ENCODE assay signal across 16 cellular contexts in genomic region chr4:156875697-156876096, GRCh38.
DNase-seq lines count a peak whose midpoint lies in the region; TF ChIP-seq lines count a peak whose summit lies in the region.
"Had no signal": no experiment of that assay in that cellular context is flagged by ENCODE, and none has a peak within 500 bp of the region (broad histone marks: within the 10 kb centered on the region; RNA-seq: fewer than 3 reads in every experiment).

No MANE protein-coding gene starts in this region.

- no peaks in the 10 kb centered on the region for H3K23me2 ChIP-seq in H9 (ENCODE audit: insufficient read length, low read depth, low read length, poor library complexity, severe bottlenecking)

- H3K27me3 ChIP-seq in H9 (ENCODE audit: insufficient read depth, low read length) = no peaks in the 10 kb centered on the region
- H3K27me3 ChIP-seq in smooth muscle cell (ENCODE audit: low read depth) = no peaks in the 10 kb centered on the region
- H3K27me3 ChIP-seq: BLaER1 treated with 17β-estradiol and CSF1 and Interleukin-3, amounts not matched to agents 10 nM and 100 nM had no signal

- no peak overlapping the region for H2BK5ac ChIP-seq in H9 (ENCODE audit: insufficient read length, low read length)

- no peak overlapping the region for H3K4ac ChIP-seq in H9 (ENCODE audit: low read depth, low read length)

- H3K27ac Mint-ChIP-seq in H9 (peak overlapping the region in 2 of 3 experiments; percentile 59 to 62; a peak in 2 of 7 replicates), mesothelial cell of epicardium (peak overlapping the region; percentile 51)
- no peak overlapping the region for H3K27ac Mint-ChIP-seq in activated CD4-positive, alpha-beta memory T cell treated with anti-CD3 and anti-CD28 coated beads, Interleukin-2, amount 10 ng/mL, durations not matched to agents 7 days and 5 days
- H3K27ac Mint-ChIP-seq: B cell; CD8-positive, alpha-beta T cell had no signal

- no peak overlapping the region for H2AFZ ChIP-seq in H9 (ENCODE audit: low read length)
- H2AFZ ChIP-seq in smooth muscle cell (ENCODE audit: low read depth) = no peak overlapping the region

- H3T11ph ChIP-seq in H9 (ENCODE audit: low read length) = no peak overlapping the region

- no peak overlapping the region for H3K4me3 ChIP-seq in smooth muscle cell
- H3K4me3 ChIP-seq: BLaER1 treated with 17β-estradiol and CSF1 and Interleukin-3, amounts not matched to agents 10 nM and 100 nM; GM12878; HAP-1 had no signal

- no peak overlapping the region for H3K4me3 Mint-ChIP-seq in H9
- H3K4me3 Mint-ChIP-seq in mesothelial cell of epicardium = no peak overlapping the region
- H3K4me3 Mint-ChIP-seq in activated CD4-positive, alpha-beta memory T cell treated with anti-CD3 and anti-CD28 coated beads, Interleukin-2, amount 10 ng/mL, durations not matched to agents 7 days and 5 days = no peak overlapping the region
- H3K4me3 Mint-ChIP-seq: B cell; CD8-positive, alpha-beta T cell had no signal

- H3K79me2 ChIP-seq in H9 (ENCODE audit: insufficient read depth, low read length) (no peaks in the 10 kb centered on the region), smooth muscle cell (ENCODE audit: low read depth) (peaks cover 84% of the 10 kb centered on the region)

- peaks cover 6% of the 10 kb centered on the region for H3F3A ChIP-seq in smooth muscle cell (ENCODE audit: low read depth)

- H4K20me1 ChIP-seq in H9 (ENCODE audit: control insufficient read depth, insufficient read depth, insufficient read length) (no peaks in the 10 kb centered on the region), smooth muscle cell (ENCODE audit: low read depth) (peaks cover 56% of the 10 kb centered on the region)
- H4K20me1 ChIP-seq: BLaER1 treated with 17β-estradiol and CSF1 and Interleukin-3, amounts not matched to agents 10 nM and 100 nM had no signal

- H3K23ac ChIP-seq in H9 (ENCODE audit: insufficient read length, low read depth, low read length) = no peak overlapping the region

- CTCF ChIA-PET in activated CD4-positive, alpha-beta memory T cell treated with anti-CD3 and anti-CD28 coated beads, Interleukin-2, amount 10 ng/mL, durations not matched to agents 7 days and 5 days (lab: Charles Lee) = no interaction called here

- no peaks in the 10 kb centered on the region for H3K79me1 ChIP-seq in H9 (ENCODE audit: insufficient read depth, low read depth, low read length, poor library complexity, severe bottlenecking)

- H3K36me3 Mint-ChIP-seq in H9 (ENCODE audit: insufficient read depth in 1 of 3, low read depth in 3 of 3) (no peaks in the 10 kb centered on the region), mesothelial cell of epicardium (peaks cover 6% of the 10 kb centered on the region)
- H3K36me3 Mint-ChIP-seq in activated CD4-positive, alpha-beta memory T cell treated with anti-CD3 and anti-CD28 coated beads, Interleukin-2, amount 10 ng/mL, durations not matched to agents 7 days and 5 days (ENCODE audit: low read depth) = no peaks in the 10 kb centered on the region
- H3K36me3 Mint-ChIP-seq: CD8-positive, alpha-beta T cell had no signal

- H3K4me2 ChIP-seq in H9 (ENCODE audit: insufficient read depth, insufficient read length, low read length) (no peak overlapping the region), smooth muscle cell (no peak overlapping the region)
- H3K4me2 ChIP-seq: BLaER1 treated with 17β-estradiol and CSF1 and Interleukin-3, amounts not matched to agents 10 nM and 100 nM had no signal

- H3K27me3 Mint-ChIP-seq in H9 (ENCODE audit: low read depth) (no peaks in the 10 kb centered on the region), mesothelial cell of epicardium (ENCODE audit: low read depth) (no peaks in the 10 kb centered on the region)
- H3K27me3 Mint-ChIP-seq in activated CD4-positive, alpha-beta memory T cell treated with anti-CD3 and anti-CD28 coated beads, Interleukin-2, amount 10 ng/mL, durations not matched to agents 7 days and 5 days = no peaks in the 10 kb centered on the region
- H3K27me3 Mint-ChIP-seq: B cell had no signal

- no peaks in the 10 kb centered on the region for H3K9me3 Mint-ChIP-seq in H9
- peaks cover 7% of the 10 kb centered on the region for H3K9me3 Mint-ChIP-seq in mesothelial cell of epicardium
- peaks cover 2% of the 10 kb centered on the region for H3K9me3 Mint-ChIP-seq in activated CD4-positive, alpha-beta memory T cell treated with anti-CD3 and anti-CD28 coated beads, Interleukin-2, amount 10 ng/mL, durations not matched to agents 7 days and 5 days

- DNase-seq in H9 = no peak
- peak; percentile 69 for DNase-seq in LHCN-M2 (ENCODE audit: low read depth)
- DNase-seq in mesothelial cell of epicardium (ENCODE audit: low spot score in 2 of 2, unreplicated experiment in 2 of 2) = no peak
- no peak for DNase-seq in smooth muscle cell (lab: John Stamatoyannopoulos, UW; ENCODE audit: unreplicated experiment)
- no peak for DNase-seq in activated T-cell treated with anti-CD3 and anti-CD28 coated beads for 4 hours
- DNase-seq in kidney glomerular epithelial cell (lab: John Stamatoyannopoulos, UW) = no peak
- DNase-seq in activated CD4-positive, alpha-beta memory T cell treated with anti-CD3 and anti-CD28 coated beads, Interleukin-2, amount 10 ng/mL, durations not matched to agents 7 days and 5 days = no peak
- DNase-seq: CD8-positive, alpha-beta T cell; DMS 273 treated with DMSO at 0.1 percent for 48 hours; DMS53; DND-41; EL had no signal

- no peak for TF ChIP-seq CTCF in H9 (conservative IDR thresholded peaks at IDR 0.05)
- no peak for TF ChIP-seq CTCF in mesothelial cell of epicardium (IDR thresholded peaks at IDR 0.05; ENCODE audit: unreplicated experiment)
- no peak for TF ChIP-seq CTCF in smooth muscle cell (IDR thresholded peaks at IDR 0.05; ENCODE audit: borderline replicate concordance, insufficient read depth, poor library complexity, severe bottlenecking)

- H3K4me1 ChIP-seq in H9 (ENCODE audit: insufficient read depth, low read length) (no peaks in the 10 kb centered on the region), smooth muscle cell (ENCODE audit: low read depth) (peaks cover 2% of the 10 kb centered on the region)
- H3K4me1 ChIP-seq: BLaER1 treated with 17β-estradiol and CSF1 and Interleukin-3, amounts not matched to agents 10 nM and 100 nM had no signal

- no peak overlapping the region for H2AK5ac ChIP-seq in H9 (ENCODE audit: insufficient read length, low read length)

- H3K18ac ChIP-seq in H9 (ENCODE audit: insufficient read length, low read depth, low read length) = no peak overlapping the region

- H4K5ac ChIP-seq in H9 (ENCODE audit: insufficient read length, low read depth, low read length) = no peak overlapping the region

- no peak overlapping the region for H2BK20ac ChIP-seq in H9 (ENCODE audit: low read depth, low read length, poor library complexity, severe bottlenecking)

- no peak overlapping the region for H2BK15ac ChIP-seq in H9 (ENCODE audit: low read depth, low read length)

- no peak overlapping the region for H3K14ac ChIP-seq in H9 (ENCODE audit: insufficient read depth, low read length)

- H3K27ac ChIP-seq in H9 (ENCODE audit: insufficient read length, low read depth, low read length) = no peak overlapping the region
- peak overlapping the region; percentile 6 for H3K27ac ChIP-seq in smooth muscle cell (ENCODE audit: low read depth)
- H3K27ac ChIP-seq: BLaER1 treated with 17β-estradiol and CSF1 and Interleukin-3, amounts not matched to agents 10 nM and 100 nM had no signal

- no peak overlapping the region for H2BK120ac ChIP-seq in H9 (ENCODE audit: low read depth, low read length, poor library complexity, severe bottlenecking)

- H4K8ac ChIP-seq in H9 (replicated peaks; ENCODE audit: insufficient read length, low read depth, low read length) = no peak overlapping the region

- no peak overlapping the region for H2BK12ac ChIP-seq in H9 (ENCODE audit: insufficient read length, low read depth, low read length)

- POLR2A ChIA-PET in activated CD4-positive, alpha-beta memory T cell treated with anti-CD3 and anti-CD28 coated beads, Interleukin-2, amount 10 ng/mL, durations not matched to agents 7 days and 5 days (lab: Charles Lee) = no interaction called here

- no peaks in the 10 kb centered on the region for H3K4me1 Mint-ChIP-seq in H9
- H3K4me1 Mint-ChIP-seq in mesothelial cell of epicardium = peaks cover 28% of the 10 kb centered on the region
- H3K4me1 Mint-ChIP-seq in activated CD4-positive, alpha-beta memory T cell treated with anti-CD3 and anti-CD28 coated beads, Interleukin-2, amount 10 ng/mL, durations not matched to agents 7 days and 5 days = no peaks in the 10 kb centered on the region
- H3K4me1 Mint-ChIP-seq: B cell had no signal

- no peak overlapping the region for H3K9ac ChIP-seq in H9 (ENCODE audit: extremely low read depth, insufficient read length, low read length)
- no peak overlapping the region for H3K9ac ChIP-seq in smooth muscle cell (ENCODE audit: low read depth)
- H3K9ac ChIP-seq: BLaER1 treated with 17β-estradiol and CSF1 and Interleukin-3, amounts not matched to agents 10 nM and 100 nM had no signal

- H3K56ac ChIP-seq in H9 (ENCODE audit: insufficient read length, low read depth, low read length) = no peak overlapping the region

- H3K9me3 ChIP-seq in H9 (ENCODE audit: control insufficient read depth, low read depth, low read length) = no peaks in the 10 kb centered on the region
- H3K9me3 ChIP-seq in smooth muscle cell (replicated peaks; ENCODE audit: low read depth) = no peaks in the 10 kb centered on the region
- H3K9me3 ChIP-seq: BLaER1 treated with 17β-estradiol and CSF1 and Interleukin-3, amounts not matched to agents 10 nM and 100 nM; HAP-1 had no signal

- no peaks in the 10 kb centered on the region for H3K36me3 ChIP-seq in smooth muscle cell (ENCODE audit: low read depth)
- H3K36me3 ChIP-seq: BLaER1 treated with 17β-estradiol and CSF1 and Interleukin-3, amounts not matched to agents 10 nM and 100 nM; HAP-1 had no signal

- no CpG with 5 or more reads among the region's 3 CpGs for WGBS in H9 (ENCODE audit: extremely low coverage, insufficient read length, low lambda C conversion rate)
- 86% methylated on average over 3 of the region's 3 CpGs for WGBS in smooth muscle cell (ENCODE audit: low lambda C conversion rate)

- H4K91ac ChIP-seq in H9 (ENCODE audit: insufficient read length, low read depth, low read length) = no peak overlapping the region
